ENCODE assay signal across 18 cellular contexts in the genomic region with DNA sequence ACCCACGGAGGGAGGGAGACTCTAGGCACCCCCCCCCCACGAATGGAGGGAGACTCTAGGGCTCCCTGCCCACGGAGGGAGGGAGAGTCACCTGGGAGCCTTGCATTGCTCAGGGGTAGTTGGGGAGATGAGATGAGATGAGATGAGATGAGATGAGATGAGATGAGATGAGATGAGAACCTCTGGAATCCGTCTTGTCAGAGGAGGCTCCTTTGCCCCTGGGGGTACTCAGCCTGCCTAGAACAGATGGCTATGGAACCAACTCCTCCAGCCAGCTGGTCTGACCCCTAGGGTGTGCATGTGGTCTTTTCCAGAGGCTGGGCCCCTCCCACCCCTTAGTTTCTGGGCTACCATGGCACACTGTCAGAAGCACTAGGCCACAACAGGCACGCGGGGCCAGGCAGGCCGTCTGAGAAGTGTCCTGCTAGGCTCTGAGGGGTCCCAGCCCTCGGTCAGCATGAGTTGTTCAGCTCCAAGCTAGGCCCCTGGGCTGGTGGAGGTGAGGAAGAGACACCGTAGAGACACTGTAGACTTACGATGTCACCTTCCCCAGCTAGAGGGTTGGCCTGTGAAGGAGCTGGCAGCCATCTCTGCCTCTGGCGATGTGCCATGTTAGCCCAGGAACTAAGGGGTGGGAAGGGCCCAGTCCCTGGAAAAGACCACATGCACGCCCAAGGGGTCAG. TPM values are rescaled to one million over a fixed set of nuclear protein-coding genes. Genes with fewer than 3 reads are reported as not detected.
DNase-seq lines count a peak whose midpoint lies in the region; ATAC-seq, FAIRE-seq and TF ChIP-seq lines count a peak whose summit lies in the region.
"Had no signal": no experiment of that assay in that cellular context is flagged by ENCODE, and none has a peak within 500 bp of the region (broad histone marks: within the 10 kb centered on the region; RNA-seq: fewer than 3 reads in every experiment).

No MANE protein-coding gene starts in this region.

- no peak overlapping the region for H3K18ac ChIP-seq in H1 (ENCODE audit: extremely low read depth, low read length)

- no peaks in the 10 kb centered on the region for H4K20me1 ChIP-seq in SK-N-SH (ENCODE audit: insufficient read depth)
- peaks cover 0 to 2% of the 10 kb centered on the region in 2 experiments for H4K20me1 ChIP-seq in H1 (replicated peaks in 1 of 2; ENCODE audit: control insufficient read depth in 1 of 2, insufficient read depth in 2 of 2, low read length in 2 of 2)

- H4K91ac ChIP-seq in H1 (replicated peaks; ENCODE audit: insufficient read length, low read length), result no peak overlapping the region

- H3K9me3 ChIP-seq in SK-N-SH, result no peaks in the 10 kb centered on the region
- no peaks in the 10 kb centered on the region for H3K9me3 ChIP-seq in H1 (ENCODE audit: insufficient read depth in 2 of 2, low read depth in 1 of 2, low read length in 1 of 2)
- H3K9me3 ChIP-seq in prostate gland, result no peaks in the 10 kb centered on the region
- no peaks in the 10 kb centered on the region for H3K9me3 ChIP-seq in upper lobe of right lung
- no peaks in the 10 kb centered on the region for H3K9me3 ChIP-seq in adrenal gland (replicated peaks in 1 of 3)

- DNase-seq in SK-N-SH (peak; percentile 39), H1 (ENCODE audit: low read depth in 1 of 2, low spot score in 2 of 2) (no peak), prostate gland (ENCODE audit: low spot score) (no peak), upper lobe of right lung (no peak), adrenal gland (no peak), posterior vena cava (ENCODE audit: low spot score) (no peak)
- no peak for DNase-seq in activated CD4-positive, alpha-beta T cell treated with anti-CD3 and anti-CD28 coated beads, Interleukin-2, amount 10 ng/mL, durations not matched to agents 7 days and 5 days
- DNase-seq: activated CD4-positive, alpha-beta T cell treated with anti-CD3 and anti-CD28 coated beads for 4 hours; activated T-cell treated with anti-CD3 and anti-CD28 coated beads, Interleukin-2, amount 50 U/mL, for 72 hours; CD8-positive, alpha-beta T cell; MM.1S; SHP77 treated with DMSO at 0.1 percent for 48 hours had no signal

- H2AK5ac ChIP-seq in H1 (ENCODE audit: low read depth, low read length), result 0 out of 2 replicates have a peak overlapping the region, but pooled peaks have one; percentile 39

- 80% methylated on average over 5 of the region's 12 CpGs for whole genome bisulfite sequencing in SK-N-SH (ENCODE audit: low lambda C conversion rate)
- 91% methylated on average over 11 of the region's 12 CpGs; no CpG with 5 or more reads in 1 of the 2 experiments for WGBS in H1 (ENCODE audit: extremely low coverage in 1 of 2, insufficient coverage in 1 of 2, insufficient read length in 1 of 2, insufficient replicate concordance in 2 of 2, low coverage in 1 of 2, low lambda C conversion rate in 2 of 2, missing lambda C conversion rate in 1 of 2), 2 experiments
- WGBS in prostate gland, result 81% methylated on average over 12 of the region's 12 CpGs
- 89 to 94% (median 90%) methylated on average over 7 to 12 of the region's 12 CpGs for WGBS in adrenal gland, 4 donors

- H3K27ac Mint-ChIP-seq in activated CD4-positive, alpha-beta T cell treated with anti-CD3 and anti-CD28 coated beads, Interleukin-2, amount 10 ng/mL, durations not matched to agents 7 days and 5 days, result no peak overlapping the region
- H3K27ac Mint-ChIP-seq: activated T-cell treated with anti-CD3 and anti-CD28 coated beads, Interleukin-2, amount 50 U/mL, for 72 hours had no signal

- H3K4me3 Mint-ChIP-seq in activated CD4-positive, alpha-beta T cell treated with anti-CD3 and anti-CD28 coated beads, Interleukin-2, amount 10 ng/mL, durations not matched to agents 7 days and 5 days, result no peak overlapping the region
- H3K4me3 Mint-ChIP-seq: activated T-cell treated with anti-CD3 and anti-CD28 coated beads, Interleukin-2, amount 50 U/mL, for 72 hours; CD8-positive, alpha-beta T cell had no signal

- intact Hi-C loops in prostate gland (cut with DNase I) (no loop called here), upper lobe of right lung (cut with DNase I) (no loop called here), adrenal gland (cut with DNase I) (no loop called here), posterior vena cava (cut with DNase I) (no loop called here)

- no peaks in the 10 kb centered on the region for H3K9me3 Mint-ChIP-seq in activated CD4-positive, alpha-beta T cell treated with anti-CD3 and anti-CD28 coated beads, Interleukin-2, amount 10 ng/mL, durations not matched to agents 7 days and 5 days
- H3K9me3 Mint-ChIP-seq: activated T-cell treated with anti-CD3 and anti-CD28 coated beads, Interleukin-2, amount 50 U/mL, for 72 hours; CD8-positive, alpha-beta T cell had no signal

- TF ChIP-seq POLR2A in H1 (IDR thresholded peaks at IDR 0.05; ENCODE audit: control extremely low read depth in 1 of 2, low read depth in 2 of 2, low read length in 2 of 2) (no peak), prostate gland (IDR thresholded peaks at IDR 0.05) (no peak), adrenal gland (IDR thresholded peaks at IDR 0.05) (no peak)

- FAIRE-seq in H1 (lab: Jason Lieb, UNC), result no peak
- FAIRE-seq: colon, GM12892 had no signal

- no peak overlapping the region for H2BK20ac ChIP-seq in H1 (ENCODE audit: low read length)

- H3K4me2 ChIP-seq in SK-N-SH, result no peak overlapping the region
- H3K4me2 ChIP-seq in H1 (ENCODE audit: insufficient read depth in 1 of 2, low read depth in 2 of 2, low read length in 2 of 2), result no peak overlapping the region

- H2AFZ ChIP-seq in SK-N-SH (ENCODE audit: low read depth) (no peak overlapping the region), H1 (ENCODE audit: low read length) (no peak overlapping the region)

- H2BK15ac ChIP-seq in H1 (ENCODE audit: low read length), result no peak overlapping the region

- H2BK5ac ChIP-seq in H1 (ENCODE audit: low read depth, low read length), result no peak overlapping the region

- TF ChIP-seq RAD21 in SK-N-SH (IDR thresholded peaks at IDR 0.05; ENCODE audit: low read length), result no peak
- no peak for TF ChIP-seq RAD21 in H1 (IDR thresholded peaks at IDR 0.05 in 1 of 2, conservative IDR thresholded peaks at IDR 0.05 in 1 of 2; ENCODE audit: low read depth in 2 of 2, low read length in 2 of 2)

- no peak overlapping the region for H4K5ac ChIP-seq in H1 (ENCODE audit: insufficient read length, low read depth, low read length)

- no peak overlapping the region for H2BK12ac ChIP-seq in H1 (ENCODE audit: low read depth, low read length)

- H3K79me1 ChIP-seq in H1 (ENCODE audit: low read depth, low read length), result no peaks in the 10 kb centered on the region

- no peaks in the 10 kb centered on the region for H3K36me3 Mint-ChIP-seq in activated CD4-positive, alpha-beta T cell treated with anti-CD3 and anti-CD28 coated beads, Interleukin-2, amount 10 ng/mL, durations not matched to agents 7 days and 5 days (ENCODE audit: low read depth)
- H3K36me3 Mint-ChIP-seq: CD8-positive, alpha-beta T cell had no signal

- H3K4me1 Mint-ChIP-seq in activated CD4-positive, alpha-beta T cell treated with anti-CD3 and anti-CD28 coated beads, Interleukin-2, amount 10 ng/mL, durations not matched to agents 7 days and 5 days, result peaks cover 29% of the 10 kb centered on the region

- no peak for TF ChIP-seq CTCF in SK-N-SH (IDR thresholded peaks at IDR 0.05)
- no peak for TF ChIP-seq CTCF in H1 (IDR thresholded peaks at IDR 0.05; ENCODE audit: control extremely low read depth in 1 of 3, insufficient read depth in 1 of 3, low read depth in 1 of 3, low read length in 3 of 3)
- TF ChIP-seq CTCF in prostate gland (IDR thresholded peaks at IDR 0.05), result no peak
- no peak for TF ChIP-seq CTCF in upper lobe of right lung (IDR thresholded peaks at IDR 0.05)
- no peak for TF ChIP-seq CTCF in adrenal gland (IDR thresholded peaks at IDR 0.05)

- H2BK120ac ChIP-seq in H1 (replicated peaks; ENCODE audit: low read depth, low read length), result no peak overlapping the region

- H3K9me2 ChIP-seq in SK-N-SH, result no peaks in the 10 kb centered on the region

- H3K23me2 ChIP-seq in H1 (ENCODE audit: low read depth, low read length), result no peaks in the 10 kb centered on the region

- TF ChIP-seq EP300 in SK-N-SH (IDR thresholded peaks at IDR 0.05; ENCODE audit: borderline replicate concordance in 1 of 2, low read depth in 1 of 2, low read length in 1 of 2) (no peak), H1 (IDR thresholded peaks at IDR 0.05; ENCODE audit: borderline replicate concordance in 1 of 2, low read depth in 2 of 2, low read length in 2 of 2) (no peak)

- no peaks in the 10 kb centered on the region for H3K27me3 Mint-ChIP-seq in activated CD4-positive, alpha-beta T cell treated with anti-CD3 and anti-CD28 coated beads, Interleukin-2, amount 10 ng/mL, durations not matched to agents 7 days and 5 days

- no peak overlapping the region for H3K23ac ChIP-seq in H1 (ENCODE audit: insufficient read length)

- H3K27ac ChIP-seq in SK-N-SH (ENCODE audit: low read depth in 2 of 2, low read length in 1 of 2), result peak overlapping the region in 1 of 2 experiments; percentile 22; a peak in 1 of 4 replicates
- no peak overlapping the region for H3K27ac ChIP-seq in H1 (ENCODE audit: low read depth, low read length)
- peak overlapping the region; percentile 73 to 76 for H3K27ac ChIP-seq in prostate gland
- peak overlapping the region; percentile 73 for H3K27ac ChIP-seq in upper lobe of right lung
- peak overlapping the region in 2 of 5 donors; percentile 26 to 78 for H3K27ac ChIP-seq in adrenal gland

- ATAC-seq in SK-N-SH treated with all-trans-retinoic acid at 6 μM for 48 hours (no peak), upper lobe of right lung (no peak)
- ATAC-seq: activated T-cell treated with anti-CD3 and anti-CD28 coated beads, Interleukin-2, amount 50 U/mL, for 72 hours; CD8-positive, alpha-beta T cell had no signal

- CTCF ChIA-PET in SK-N-SH (lab: Yijun Ruan, JAX), result no interaction called here
- CTCF ChIA-PET in H1 (lab: Charles Lee; ENCODE audit: partially characterized antibody), result interaction anchor here (1.3 to 1.9 kb wide), 2 partner anchors 9 to 11 kb away, joined by 6 to 8 read pairs; partner anchors contain the start of gene TSPAN15
- CTCF ChIA-PET in activated CD4-positive, alpha-beta T cell treated with anti-CD3 and anti-CD28 coated beads, Interleukin-2, amount 10 ng/mL, durations not matched to agents 7 days and 5 days (lab: Charles Lee), result interaction anchor here (0.8 to 0.9 kb wide), 2 partner anchors 9 to 12 kb away, joined by 3 read pairs; partner anchors contain the start of gene TSPAN15

- no peaks in the 10 kb centered on the region for H3K79me2 ChIP-seq in SK-N-SH (ENCODE audit: insufficient read depth)
- no peaks in the 10 kb centered on the region for H3K79me2 ChIP-seq in H1 (ENCODE audit: control insufficient read depth in 1 of 2, insufficient read depth in 2 of 2, low read length in 2 of 2)

- POLR2A ChIA-PET in SK-N-SH (lab: Yijun Ruan, JAX) (no interaction called here), H1 (lab: Charles Lee; ENCODE audit: partially characterized antibody) (no interaction called here)
- POLR2A ChIA-PET in activated CD4-positive, alpha-beta T cell treated with anti-CD3 and anti-CD28 coated beads, Interleukin-2, amount 10 ng/mL, durations not matched to agents 7 days and 5 days (lab: Charles Lee), result no interaction called here

- H3K14ac ChIP-seq in H1 (ENCODE audit: insufficient read length), result no peak overlapping the region

- no peak overlapping the region for H3K4me3 ChIP-seq in SK-N-SH (ENCODE audit: low read depth in 2 of 2, low read length in 1 of 2)
- H3K4me3 ChIP-seq in H1 (ENCODE audit: extremely low read depth in 1 of 4, insufficient read depth in 2 of 4, low read depth in 3 of 4, low read length in 4 of 4), result no peak overlapping the region
- H3K4me3 ChIP-seq in prostate gland, result no peak overlapping the region
- no peak overlapping the region for H3K4me3 ChIP-seq in upper lobe of right lung
- no peak overlapping the region for H3K4me3 ChIP-seq in adrenal gland

- H3K36me3 ChIP-seq in SK-N-SH (replicated peaks in 1 of 2; ENCODE audit: control insufficient read depth in 1 of 2, insufficient read depth in 2 of 2, low read length in 1 of 2), result no peaks in the 10 kb centered on the region
- no peaks in the 10 kb centered on the region for H3K36me3 ChIP-seq in H1 (ENCODE audit: control insufficient read depth in 2 of 4, insufficient read depth in 4 of 4, low read length in 3 of 4)
- no peaks in the 10 kb centered on the region for H3K36me3 ChIP-seq in prostate gland
- no peaks in the 10 kb centered on the region for H3K36me3 ChIP-seq in upper lobe of right lung
- no peaks in the 10 kb centered on the region for H3K36me3 ChIP-seq in adrenal gland (replicated peaks in 1 of 2)

- no peak overlapping the region; the same call in 1 of the 2 replicates for H4K8ac ChIP-seq in H1 (ENCODE audit: extremely low read depth, insufficient read depth, low read length)

- no peak overlapping the region for H3K4ac ChIP-seq in H1 (replicated peaks; ENCODE audit: insufficient read length, low read depth, low read length)

- H3K9ac ChIP-seq in SK-N-SH, result no peak overlapping the region
- H3K9ac ChIP-seq in H1 (replicated peaks in 1 of 4; ENCODE audit: extremely low read depth in 1 of 4, low read depth in 3 of 4, low read length in 3 of 4), result no peak overlapping the region

- H3K56ac ChIP-seq in H1 (replicated peaks; ENCODE audit: insufficient read length, low read depth, low read length), result no peak overlapping the region

- H3K4me1 ChIP-seq in SK-N-SH (ENCODE audit: control insufficient read depth in 1 of 2, insufficient read depth in 2 of 2, low read depth in 1 of 2, low read length in 1 of 2), result peaks cover 0 to 18% of the 10 kb centered on the region in 2 experiments; a peak in 1 of 4 replicates
- no peaks in the 10 kb centered on the region for H3K4me1 ChIP-seq in H1 (replicated peaks in 1 of 4; ENCODE audit: control insufficient read depth in 3 of 4, insufficient read depth in 4 of 4, low read length in 3 of 4)
- H3K4me1 ChIP-seq in prostate gland (replicated peaks), result no peaks in the 10 kb centered on the region
- H3K4me1 ChIP-seq in upper lobe of right lung, result peaks cover 46% of the 10 kb centered on the region
- H3K4me1 ChIP-seq in adrenal gland (replicated peaks in 1 of 2), result peaks cover 11 to 27% of the 10 kb centered on the region in 2 donors

- H3K27me3 ChIP-seq in SK-N-SH (ENCODE audit: insufficient read depth) (no peaks in the 10 kb centered on the region), H1 (replicated peaks in 1 of 4; ENCODE audit: control insufficient read depth in 3 of 4, extremely low read depth in 1 of 4, insufficient read depth in 3 of 4, low read length in 3 of 4) (no peaks in the 10 kb centered on the region), prostate gland (replicated peaks; ENCODE audit: insufficient read depth) (no peaks in the 10 kb centered on the region), upper lobe of right lung (no peaks in the 10 kb centered on the region), adrenal gland (no peaks in the 10 kb centered on the region)

- H3F3A ChIP-seq in SK-N-SH (replicated peaks; ENCODE audit: insufficient read depth), result no peaks in the 10 kb centered on the region

RNA-seq across cellular contexts. Expression of gene TSPAN15, which starts 8.8 kb away (rescaled TPM):
- polyA plus RNA-seq in SK-N-SH (2012; rRNA removed) (8.5 and 13.8 TPM in 2 replicates), H1 (2011; rRNA removed) (20.0 and 20.9 TPM in 2 replicates), adrenal gland (10 to 100 TPM in 1 of 3 donors, 1 to 10 TPM in 2; 5.6 to 14.8 (median 8.6) TPM)
- 8.0 and 9.7 TPM in 2 replicates for polyA plus RNA-seq in SK-N-SH (2012; cell fraction: cytosol; rRNA removed)
- polyA plus RNA-seq in SK-N-SH (2012; cell fraction: nucleus; rRNA removed), result 7.3 and 8.3 TPM in 2 replicates
- total RNA-seq in H1 (2021; fragmentation: NEBNext Ultra II Directional; extraction: Animal tissue kit (Norgen Biotek cat#: 25700)), result 9.7 and 11.6 TPM in 2 replicates
- 23.6 TPM for polyA plus RNA-seq in H1 (2011; cell fraction: cytosol; rRNA removed)
- 19.6 TPM for polyA plus RNA-seq in H1 (2011; cell fraction: nucleus; rRNA removed)
- 11.9 to 16.4 TPM (median 13.9 TPM) in 4 replicates for polyA plus RNA-seq in H1 (2012, experiment 1 of 2)
- polyA plus RNA-seq in H1 (2012, experiment 2 of 2), result 13.3 TPM
- polyA plus RNA-seq in H1 (2013, experiment 1 of 2), result 6.6 TPM
- polyA plus RNA-seq in H1 (2013, experiment 2 of 2), result 8.5 TPM
- polyA minus RNA-seq in H1 (2011; rRNA and poly(A)+ RNA removed), result 13.7 and 25.4 TPM in 2 replicates
- polyA minus RNA-seq in H1 (2011; cell fraction: cytosol; rRNA and poly(A)+ RNA removed), result 9.3 TPM
- polyA minus RNA-seq in H1 (2011; cell fraction: nucleus; rRNA and poly(A)+ RNA removed), result 8.1 TPM
- total RNA-seq in prostate gland (10 to 100 TPM; 78.8 to 85.3 TPM), upper lobe of right lung (47.3 TPM), adrenal gland (10 to 100 TPM in 6 of 8 donors, 1 to 10 TPM in 2; 6.9 to 13.6 (median 10.8) TPM), posterior vena cava (10 to 100 TPM; 44.6 to 45.6 TPM)
- total RNA-seq in activated CD4-positive, alpha-beta T cell treated with anti-CD3 and anti-CD28 coated beads, Interleukin-2, amount 10 ng/mL, durations not matched to agents 7 days and 5 days, result 1 to 10 TPM; 3.6 to 4.2 TPM

RNA-seq across cellular contexts. Expression of gene TACR2, which starts 43.3 kb away (rescaled TPM):
- polyA plus RNA-seq in SK-N-SH (2012; rRNA removed), result 0.02 and 0.05 TPM in 2 replicates
- 0.03 TPM in 1 of 2 replicates, not detected in the other for polyA plus RNA-seq in SK-N-SH (2012; cell fraction: cytosol; rRNA removed)
- not detected in 2 replicates for polyA plus RNA-seq in SK-N-SH (2012; cell fraction: nucleus; rRNA removed)
- total RNA-seq in H1 (2021; fragmentation: NEBNext Ultra II Directional; extraction: Animal tissue kit (Norgen Biotek cat#: 25700)), result not detected in 2 replicates
- polyA plus RNA-seq in H1 (2011; rRNA removed), result 0.06 TPM in 1 of 2 replicates, not detected in the other
- 0.06 TPM for polyA plus RNA-seq in H1 (2011; cell fraction: cytosol; rRNA removed)
- 0.06 TPM for polyA plus RNA-seq in H1 (2011; cell fraction: nucleus; rRNA removed)
- polyA plus RNA-seq in H1 (2012, experiment 1 of 2), result 0.13 to 0.33 TPM (median 0.20 TPM) in 4 replicates
- polyA plus RNA-seq in H1 (2012, experiment 2 of 2), result not detected
- polyA plus RNA-seq in H1 (2013, experiment 1 of 2), result 0.04 TPM
- polyA plus RNA-seq in H1 (2013, experiment 2 of 2), result 0.04 TPM
- not detected in 2 replicates for polyA minus RNA-seq in H1 (2011; rRNA and poly(A)+ RNA removed)
- not detected for polyA minus RNA-seq in H1 (2011; cell fraction: cytosol; rRNA and poly(A)+ RNA removed)
- polyA minus RNA-seq in H1 (2011; cell fraction: nucleus; rRNA and poly(A)+ RNA removed), result not detected
- 1 to 10 TPM in 1 of 2 donors, under 1 TPM in 1; 0.77 to 2.4 TPM for total RNA-seq in prostate gland
- 0.90 TPM for total RNA-seq in upper lobe of right lung
- total RNA-seq in adrenal gland, result under 1 TPM in 6 of 8 donors, not detected in 2; 0.11 to 0.55 (median 0.35) TPM
- polyA plus RNA-seq in adrenal gland, result under 1 TPM in 2 of 3 donors, not detected in 1; 0.33 to 0.37 TPM
- not detected for total RNA-seq in activated CD4-positive, alpha-beta T cell treated with anti-CD3 and anti-CD28 coated beads, Interleukin-2, amount 10 ng/mL, durations not matched to agents 7 days and 5 days
- 1 to 10 TPM in 1 of 2 donors, under 1 TPM in 1; 0.71 to 3.0 TPM for total RNA-seq in posterior vena cava
- total RNA-seq: A172; activated T-cell treated with anti-CD3 and anti-CD28 coated beads, Interleukin-2, amount 50 U/mL, for 72 hours; CD8-positive, alpha-beta T cell; G401 had no signal
- polyA plus RNA-seq: neural cell had no signal
